19 cellular contexts compared by ENCODE assay signal in genomic region chr15:65752151-65752700, GRCh38.
"Had no signal": no experiment of that assay in that cellular context is flagged by ENCODE, and none has a peak within 500 bp of the region (broad histone marks: within the 10 kb centered on the region; RNA-seq: fewer than 3 reads in every experiment).

No MANE protein-coding gene starts in this region.

- ATAC-seq: activated CD8-positive, alpha-beta memory T cell treated with anti-CD3 and anti-CD28 coated beads, Interleukin-2, amount 10 ng/mL, durations not matched to agents 7 days and 5 days; natural killer cell treated with Interleukin-12 subunit alpha and Interleukin-12 subunit beta and Interleukin-15 and Interleukin-18, amount 100 ng/mL, for 72 hours; pancreas; right lobe of liver; stimulated activated effector memory CD8-positive, alpha-beta T cell treated with anti-CD3 and anti-CD28 coated beads, Interleukin-12 subunit alpha, Interleukin-12 subunit beta, amount 100 ng/mL, for 72 hours had no signal

- H3K4me1 ChIP-seq: pancreas, right lobe of liver, vagina had no signal

- H3K9me3 ChIP-seq: neutrophil, pancreas, right lobe of liver, stomach, vagina had no signal

- H3K4me3 ChIP-seq: cardiac muscle cell, lung, pancreas, right lobe of liver, stomach, vagina had no signal

- H3K36me3 ChIP-seq: cardiac muscle cell had no signal

- H3K27me3 ChIP-seq: cardiac muscle cell, neutrophil, pancreas, right lobe of liver, stomach, vagina had no signal

- H3K27ac ChIP-seq: cardiac muscle cell, neutrophil, pancreas, right lobe of liver, stomach, vagina had no signal

- DNase-seq: activated B cell treated with CpG ODN at 0.5 μM for 24 hours; activated CD4-positive, alpha-beta memory T cell treated with anti-CD3 and anti-CD28 coated beads, Interleukin-2, amount 10 ng/mL, durations not matched to agents 7 days and 5 days; activated CD4-positive, alpha-beta T cell treated with anti-CD3 and anti-CD28 coated beads for 48 hours; activated CD8-positive, alpha-beta memory T cell treated with anti-CD3 and anti-CD28 coated beads, Interleukin-2, amount 10 ng/mL, durations not matched to agents 7 days and 5 days; activated naive CD4-positive, alpha-beta T cell treated with Interleukin-2 at 50 U/mL for 16 hours; foreskin melanocyte; glutamatergic neuron; hypothalamus; pancreas; right lobe of liver; stimulated activated CD4-positive, alpha-beta T cell treated with anti-CD3 and anti-CD28 coated beads, Interleukin-4, amount 100 ng/mL, for 24 hours; stomach; trophoblast cell had no signal
